ENCODE assay signal across 1 cellular context in genomic region chr19:54464624-54465266, GRCh38.
TF ChIP-seq lines count a peak whose summit lies in the region.

No MANE protein-coding gene starts in this region.

TF ChIP-seq in K562, 482 proteins besides CTCF, POLR2A, EP300 and RAD21 (continued from another document and continues in another):
- TF ChIP-seq FOXO4 (CRISPR knock-in tag; IDR thresholded peaks at IDR 0.05) (no peak), ZNF277 (CRISPR knock-in tag; IDR thresholded peaks at IDR 0.05; ENCODE audit: borderline replicate concordance) (no peak), ZBED1 (IDR thresholded peaks at IDR 0.05) (no peak), GTF2A2 (tag; IDR thresholded peaks at IDR 0.05) (no peak), HDAC1 (IDR thresholded peaks at IDR 0.05) (peak in 1 of 2 experiments; percentile 59; a peak in 1 of 4 replicates), HMGXB4 (CRISPR knock-in tag; IDR thresholded peaks at IDR 0.05) (no peak), RBM14 (IDR thresholded peaks at IDR 0.05; ENCODE audit: borderline replicate concordance, insufficient read depth, low read depth, low read length) (no peak), BRD9 (IDR thresholded peaks at IDR 0.05; ENCODE audit: low read depth, partially characterized antibody) (no peak), PRDM10 (IDR thresholded peaks at IDR 0.05; ENCODE audit: partially characterized antibody) (peak; percentile 26), RUNX1 (IDR thresholded peaks at IDR 0.05; ENCODE audit: low read depth) (no peak), BRF1 (IDR thresholded peaks at IDR 0.05; ENCODE audit: borderline replicate concordance, extremely low read depth, insufficient read length) (no peak), ZNF699 (CRISPR knock-in tag; IDR thresholded peaks at IDR 0.05; ENCODE audit: insufficient replicate concordance) (no peak), TCF3 (CRISPR knock-in tag; IDR thresholded peaks at IDR 0.05) (no peak), MTA2 (IDR thresholded peaks at IDR 0.05; ENCODE audit: low read depth) (no peak), PYGO2 (tag; IDR thresholded peaks at IDR 0.05) (no peak), ZNF551 (CRISPR knock-in tag; IDR thresholded peaks at IDR 0.05) (no peak), FOXK1 (CRISPR knock-in tag; IDR thresholded peaks at IDR 0.05; ENCODE audit: borderline replicate concordance) (no peak), ZBTB12 (CRISPR knock-in tag; IDR thresholded peaks at IDR 0.05) (peak; percentile 75), NBN (IDR thresholded peaks at IDR 0.05; ENCODE audit: low read depth) (peak; percentile 49; the same call in 1 of the 2 replicates), CREB1 (IDR thresholded peaks at IDR 0.05) (peak; percentile 94), CREB1 (CRISPR knock-in tag; IDR thresholded peaks at IDR 0.05) (peak; percentile 93), ILK (tag; IDR thresholded peaks at IDR 0.05; ENCODE audit: borderline replicate concordance, low read depth) (no peak), ZNF12 (CRISPR knock-in tag; IDR thresholded peaks at IDR 0.05) (no peak), EP400 (IDR thresholded peaks at IDR 0.05) (peak; percentile 67), SETDB1 (IDR thresholded peaks at IDR 0.05; ENCODE audit: low read length) (no peak), PREB (CRISPR knock-in tag; IDR thresholded peaks at IDR 0.05) (no peak), USF1 (CRISPR knock-in tag; IDR thresholded peaks at IDR 0.05) (no peak), LEF1 (IDR thresholded peaks at IDR 0.05) (0 out of 2 replicates have a peak, but pooled peaks have one; percentile 16), POLR3G (IDR thresholded peaks at IDR 0.05; ENCODE audit: extremely low read depth, insufficient read length, insufficient replicate concordance) (no peak), RERE (CRISPR knock-in tag; IDR thresholded peaks at IDR 0.05; ENCODE audit: borderline replicate concordance) (no peak), STAG1 (CRISPR knock-in tag; IDR thresholded peaks at IDR 0.05; ENCODE audit: borderline replicate concordance) (no peak), FOXJ2 (tag; IDR thresholded peaks at IDR 0.05) (no peak), E2F1 (CRISPR knock-in tag; IDR thresholded peaks at IDR 0.05) (0 out of 2 replicates have a peak, but pooled peaks have one; percentile 7), U2AF1 (optimal IDR thresholded peaks at IDR 0.05; ENCODE audit: low read depth, low read length) (no peak), KLF6 (CRISPR knock-in tag; IDR thresholded peaks at IDR 0.05; ENCODE audit: borderline replicate concordance) (no peak), CBX1 (IDR thresholded peaks at IDR 0.05; ENCODE audit: low read depth) (no peak; the same call in 1 of the 2 replicates), CREB3 (tag; conservative IDR thresholded peaks at IDR 0.05; ENCODE audit: low read depth) (no peak), ETV5 (CRISPR knock-in tag; IDR thresholded peaks at IDR 0.05; ENCODE audit: low read depth) (no peak; the same call in 1 of the 2 replicates), HNRNPL (IDR thresholded peaks at IDR 0.05; ENCODE audit: low read depth, low read length) (no peak), EHMT2 (IDR thresholded peaks at IDR 0.05) (no peak), DIDO1 (tag; IDR thresholded peaks at IDR 0.05; ENCODE audit: low read depth) (no peak), NFYB (IDR thresholded peaks at IDR 0.05; ENCODE audit: extremely low read depth, insufficient read length) (no peak), POLR2AphosphoS2 (IDR thresholded peaks at IDR 0.05; ENCODE audit: low read length) (no peak)
